ENCODE assay signal across 27 cellular contexts in the genomic region with DNA sequence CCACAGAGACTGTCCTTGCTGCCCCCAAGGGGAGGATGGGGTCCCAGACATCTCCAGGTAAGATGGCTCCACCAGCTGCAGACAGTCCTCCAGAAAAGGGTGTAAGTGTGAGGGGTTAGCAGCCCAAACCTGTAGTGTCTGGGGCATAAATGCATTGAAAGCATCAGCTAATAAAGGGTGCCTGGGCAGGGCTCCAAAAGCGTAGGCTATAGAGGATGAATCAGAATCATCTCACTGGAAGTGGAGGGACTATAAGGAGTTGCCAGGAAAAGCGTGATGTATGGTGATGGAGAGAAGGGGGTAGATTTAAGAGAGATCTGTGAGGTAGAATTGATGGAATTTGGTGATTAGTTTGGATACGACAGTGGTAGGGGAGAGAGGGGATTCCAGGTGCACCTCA.
"Had no signal": no experiment of that assay in that cellular context is flagged by ENCODE, and none has a peak within 500 bp of the region (broad histone marks: within the 10 kb centered on the region; RNA-seq: fewer than 3 reads in every experiment).

No MANE protein-coding gene starts in this region.

- H3K27ac ChIP-seq: ascending aorta, cardiac muscle cell, Peyer's patch, SJCRH30, SK-N-MC had no signal

- H3K27me3 ChIP-seq: ascending aorta, Peyer's patch, SJCRH30 had no signal

- H3K4me3 ChIP-seq: ascending aorta, cardiac muscle cell, Peyer's patch, SJCRH30, SK-N-MC had no signal

- H3K27me3 Mint-ChIP-seq: activated CD4-positive, alpha-beta T cell treated with anti-CD3 and anti-CD28 coated beads, Interleukin-2, amount 10 ng/mL, durations not matched to agents 24 days and 14 days had no signal

- H3K27ac Mint-ChIP-seq: activated CD4-positive, alpha-beta T cell treated with anti-CD3 and anti-CD28 coated beads, Interleukin-2, amount 10 ng/mL, durations not matched to agents 24 days and 14 days; activated CD8-positive, alpha-beta T cell treated with anti-CD3 and anti-CD28 coated beads, Interleukin-2, amount 10 ng/mL, durations not matched to agents 7 days and 5 days; activated naive CD4-positive, alpha-beta T cell treated with anti-CD3 and anti-CD28 coated beads, Interleukin-2, amount 50 U/mL, for 24 hours; activated naive CD8-positive, alpha-beta T cell treated with anti-CD3 and anti-CD28 coated beads, Interleukin-2, amount 10 ng/mL, durations not matched to agents 7 days and 5 days; activated T-cell treated with anti-CD3 and anti-CD28 coated beads, Interleukin-2, amount 50 U/mL, for 24 hours; activated T-helper 2 cell treated with anti-CD3 and anti-CD28 coated beads, Interferon-gamma antibody, Interleukin-2, Interleukin-4, amounts not matched to agents 10 μg/mL and 5 μg/mL and 100 μg/mL, durations not matched to agents 14 hours and 24 hours and 36 hours had no signal

- DNase-seq: activated CD4-positive, alpha-beta T cell treated with anti-CD3 and anti-CD28 coated beads, Interleukin-2, amount 10 ng/mL, durations not matched to agents 24 days and 14 days; activated CD4-positive, alpha-beta T cell treated with anti-CD3 and anti-CD28 coated beads, Interleukin-2, amount 50 U/mL, for 48 hours; activated CD8-positive, alpha-beta T cell treated with anti-CD3 and anti-CD28 coated beads, Interleukin-2, amount 10 ng/mL, durations not matched to agents 7 days and 5 days; activated gamma-delta T cell; activated naive CD4-positive, alpha-beta T cell treated with Interleukin-2 at 50 U/mL for 16 hours; activated naive CD8-positive, alpha-beta T cell treated with anti-CD3 and anti-CD28 coated beads, Interleukin-2, amount 10 ng/mL, durations not matched to agents 7 days and 5 days; activated T-cell treated with anti-CD3 and anti-CD28 coated beads, Interleukin-2, amount 50 U/mL, for 24 hours; Karpas-422; MM.1S; MV-4-11; NCI-H1092; NCI-H1436 treated with DMSO at 0.1 percent for 48 hours; NCI-H1694 treated with DMSO at 0.1 percent for 48 hours; NCI-H2029; NCI-H345; NCI-H524 treated with DMSO at 0.1 percent for 48 hours; PC-3; Peyer's patch; SHP77; SJCRH30; T1000 had no signal

- H3K4me1 Mint-ChIP-seq: activated CD4-positive, alpha-beta T cell treated with anti-CD3 and anti-CD28 coated beads, Interleukin-2, amount 10 ng/mL, durations not matched to agents 24 days and 14 days; activated naive CD4-positive, alpha-beta T cell treated with anti-CD3 and anti-CD28 coated beads, Interleukin-2, amount 50 U/mL, for 24 hours; activated naive CD8-positive, alpha-beta T cell treated with anti-CD3 and anti-CD28 coated beads, Interleukin-2, amount 10 ng/mL, durations not matched to agents 7 days and 5 days; central memory CD8-positive, alpha-beta T cell had no signal

- H3K36me3 ChIP-seq: ascending aorta, cardiac muscle cell, Peyer's patch, SJCRH30 had no signal

- H3K9me3 Mint-ChIP-seq: activated CD4-positive, alpha-beta T cell treated with anti-CD3 and anti-CD28 coated beads, Interleukin-2, amount 10 ng/mL, durations not matched to agents 24 days and 14 days had no signal

- ATAC-seq: activated CD8-positive, alpha-beta T cell treated with anti-CD3 and anti-CD28 coated beads, Interleukin-2, amount 10 ng/mL, durations not matched to agents 7 days and 5 days; PC-3 had no signal

- H3K4me3 Mint-ChIP-seq: activated CD4-positive, alpha-beta T cell treated with anti-CD3 and anti-CD28 coated beads, Interleukin-2, amount 10 ng/mL, durations not matched to agents 24 days and 14 days; activated CD8-positive, alpha-beta T cell treated with anti-CD3 and anti-CD28 coated beads, Interleukin-2, amount 10 ng/mL, durations not matched to agents 7 days and 5 days; activated naive CD4-positive, alpha-beta T cell treated with anti-CD3 and anti-CD28 coated beads, Interleukin-2, amount 50 U/mL, for 24 hours; activated naive CD8-positive, alpha-beta T cell treated with anti-CD3 and anti-CD28 coated beads, Interleukin-2, amount 10 ng/mL, durations not matched to agents 7 days and 5 days; activated T-cell treated with anti-CD3 and anti-CD28 coated beads, Interleukin-2, amount 50 U/mL, for 24 hours; central memory CD8-positive, alpha-beta T cell had no signal

- H3K9me3 ChIP-seq: ascending aorta, Peyer's patch, SJCRH30 had no signal

- H3K4me1 ChIP-seq: ascending aorta, Peyer's patch, SJCRH30 had no signal
